In genomic region chr12:75855360-75855759, GRCh38 we compare ENCODE assay signal across 26 cellular contexts.
"Had no signal": no experiment of that assay in that cellular context is flagged by ENCODE, and none has a peak within 500 bp of the region (broad histone marks: within the 10 kb centered on the region; RNA-seq: fewer than 3 reads in every experiment).

No MANE protein-coding gene starts in this region.

- H3K9me3 Mint-ChIP-seq: activated B cell treated with CpG ODN at 0.5 μM for 24 hours; activated naive CD4-positive, alpha-beta T cell treated with anti-CD3 and anti-CD28 coated beads, Interleukin-2, amount 50 U/mL, for 72 hours; activated naive CD8-positive, alpha-beta T cell treated with anti-CD3 and anti-CD28 coated beads, Interleukin-2, amount 50 U/mL, for 24 hours; activated T-cell treated with anti-CD3 and anti-CD28 coated beads, Interleukin-2, amount 50 U/mL, for 4 hours; brain; T-helper 1 cell treated with Interleukin-12 subunit alpha and Interleukin-12 subunit beta and Interleukin-4 antibody, amounts not matched to agents 30 μg/mL and 1 μg/mL, for 36 hours had no signal

- H3K4me3 Mint-ChIP-seq: activated B cell treated with CpG ODN at 0.5 μM for 24 hours; activated CD4-positive, alpha-beta T cell treated with anti-CD3 and anti-CD28 coated beads, Interleukin-2, amount 10 ng/mL, durations not matched to agents 24 days and 14 days; activated naive CD8-positive, alpha-beta T cell treated with anti-CD3 and anti-CD28 coated beads, Interleukin-2, amount 50 U/mL, for 24 hours; activated T-cell treated with anti-CD3 and anti-CD28 coated beads, Interleukin-2, amount 50 U/mL, for 4 hours; brain; T-helper 1 cell treated with Interleukin-12 subunit alpha and Interleukin-12 subunit beta and Interleukin-4 antibody, amounts not matched to agents 30 μg/mL and 1 μg/mL, for 36 hours had no signal

- H3K27me3 Mint-ChIP-seq: brain had no signal

- H3K27ac Mint-ChIP-seq: activated B cell treated with CpG ODN at 0.5 μM for 24 hours; activated CD4-positive, alpha-beta T cell treated with anti-CD3 and anti-CD28 coated beads, Interleukin-2, amount 10 ng/mL, durations not matched to agents 24 days and 14 days; activated naive CD4-positive, alpha-beta T cell treated with anti-CD3 and anti-CD28 coated beads, Interleukin-2, amount 50 U/mL, for 72 hours; activated naive CD8-positive, alpha-beta T cell treated with anti-CD3 and anti-CD28 coated beads, Interleukin-2, amount 50 U/mL, for 24 hours; T-helper 1 cell treated with Interleukin-12 subunit alpha and Interleukin-12 subunit beta and Interleukin-4 antibody, amounts not matched to agents 30 μg/mL and 1 μg/mL, for 36 hours had no signal

- H3K36me3 ChIP-seq: MG63, SJSA1 had no signal

- H3K27ac ChIP-seq: SJSA1 had no signal

- ATAC-seq: activated naive CD4-positive, alpha-beta T cell treated with anti-CD3 and anti-CD28 coated beads, Interleukin-2, amount 50 U/mL, for 72 hours; activated naive CD8-positive, alpha-beta T cell treated with anti-CD3 and anti-CD28 coated beads, Interleukin-2, amount 50 U/mL, for 24 hours; activated T-cell treated with anti-CD3 and anti-CD28 coated beads, Interleukin-2, amount 50 U/mL, for 4 hours had no signal

- H3K36me3 Mint-ChIP-seq: activated naive CD4-positive, alpha-beta T cell treated with anti-CD3 and anti-CD28 coated beads, Interleukin-2, amount 50 U/mL, for 72 hours; brain had no signal

- H3K27me3 ChIP-seq: MG63, SJSA1 had no signal

- H3K9me3 ChIP-seq: MG63, SJSA1 had no signal

- DNase-seq: activated B cell treated with CpG ODN at 0.5 μM for 24 hours; activated CD4-positive, alpha-beta T cell treated with anti-CD3 and anti-CD28 coated beads for 1 hour; activated CD4-positive, alpha-beta T cell treated with anti-CD3 and anti-CD28 coated beads, Interleukin-2, amount 10 ng/mL, durations not matched to agents 24 days and 14 days; activated CD4-positive, alpha-beta T cell treated with anti-CD3 and anti-CD28 coated beads, Interleukin-2, amount 50 U/mL, for 48 hours; activated effector memory CD4-positive, alpha-beta T cell treated with anti-CD3 and anti-CD28 coated beads, Interleukin-2, amount 50 U/mL, for 16 hours; activated naive CD4-positive, alpha-beta T cell treated with Interleukin-2 at 50 U/mL for 16 hours; activated naive CD8-positive, alpha-beta T cell treated with anti-CD3 and anti-CD28 coated beads, Interleukin-2, amount 50 U/mL, for 24 hours; activated T-cell treated with anti-CD3 and anti-CD28 coated beads, Interleukin-2, amount 50 U/mL, for 4 hours; amygdala; MV-4-11; NCI-H1092 treated with DMSO at 0.1 percent for 48 hours; NCI-H1417 treated with DMSO at 0.1 percent for 48 hours; NCI-H1694; NCI-H2029; NCI-H2107; NCI-H2171 treated with DMSO at 0.1 percent for 48 hours; NCI-H226; NCI-H526; NCI-H82; NK-92 treated with Interleukin-12 subunit alpha and Interleukin-12 subunit beta, amount 100 ng/mL, for 24 hours; SHP77 had no signal

- H3K4me1 Mint-ChIP-seq: activated CD4-positive, alpha-beta T cell treated with anti-CD3 and anti-CD28 coated beads, Interleukin-2, amount 10 ng/mL, durations not matched to agents 24 days and 14 days; activated naive CD8-positive, alpha-beta T cell treated with anti-CD3 and anti-CD28 coated beads, Interleukin-2, amount 50 U/mL, for 24 hours had no signal

- H3K4me3 ChIP-seq: MG63, SJSA1 had no signal
